In the genomic region with DNA sequence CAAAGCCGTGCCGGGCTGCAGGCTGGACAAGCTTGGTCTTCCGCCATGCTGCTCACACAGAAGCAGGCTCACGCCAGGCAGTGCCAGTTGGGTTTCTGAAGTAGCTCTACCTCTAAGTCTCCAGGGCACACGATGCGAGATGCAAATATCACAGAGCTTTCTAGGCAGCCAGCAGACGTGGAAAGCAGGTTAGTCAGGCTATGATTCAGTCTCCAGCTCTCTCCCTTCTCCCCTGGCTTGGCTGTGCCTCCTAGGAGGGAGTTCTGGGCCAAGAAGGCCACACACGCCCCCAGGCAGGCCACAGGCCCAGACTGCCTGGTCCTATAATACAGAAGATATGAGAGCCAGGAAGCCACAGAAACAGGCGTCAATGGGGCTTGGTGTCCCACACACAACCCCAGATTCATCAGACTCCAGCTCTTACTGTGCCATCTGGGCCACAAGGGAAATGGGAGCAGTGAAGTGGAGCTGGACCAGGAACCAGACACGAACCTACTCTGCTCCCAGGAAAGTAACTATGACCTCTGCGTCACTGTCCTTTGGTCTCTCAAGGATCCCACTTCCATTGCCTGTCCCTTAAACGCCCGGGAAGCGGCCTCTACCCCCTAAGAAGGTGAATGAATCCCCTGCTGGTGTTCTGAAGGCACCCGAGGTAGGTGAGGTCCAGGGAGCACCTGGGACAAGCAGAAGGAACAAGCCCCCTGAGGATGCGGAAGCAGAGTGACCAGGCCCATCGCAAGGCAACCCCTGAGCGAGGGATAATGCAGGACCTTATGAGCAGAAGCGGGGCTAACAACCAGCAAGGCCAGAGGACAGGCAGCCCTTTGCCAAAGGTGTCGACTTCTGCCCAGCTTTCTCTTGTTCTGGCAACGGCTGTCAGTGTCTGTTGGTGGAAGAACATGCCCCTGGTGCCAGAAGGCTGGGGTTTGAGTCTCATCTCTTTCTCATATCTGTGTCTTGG, we compare ENCODE assay signal across 8 cellular contexts.
DNase-seq lines count a peak whose midpoint lies in the region; ATAC-seq and TF ChIP-seq lines count a peak whose summit lies in the region.

No MANE protein-coding gene starts in this region.

- H3K36me3 ChIP-seq in Panc1 (ENCODE audit: control insufficient read depth, insufficient read depth, low read length) (no peaks in the 10 kb centered on the region), esophagus squamous epithelium (no peaks in the 10 kb centered on the region), gastrocnemius medialis (no peaks in the 10 kb centered on the region)

- intact Hi-C loops in Panc1 (cut with micrococcal nuclease; ENCODE audit: unreplicated experiment), result no loop called here
- intact Hi-C loops in esophagus squamous epithelium (cut with DNase I), result no loop called here
- intact Hi-C loops in gastrocnemius medialis (cut with DNase I; ENCODE audit: low total_unique reads), result loop anchor here (10.0 kb wide), 1 partner anchor 389 kb away; a partner anchor contains a TSS

- H3K4me3 ChIP-seq in Panc1 (ENCODE audit: low read depth in 2 of 2, low read length in 2 of 2) (no peak overlapping the region), esophagus squamous epithelium (no peak overlapping the region), gastrocnemius medialis (no peak overlapping the region)

- H3K4me1 ChIP-seq in Panc1 (ENCODE audit: control insufficient read depth, insufficient read depth, low read length) (no peaks in the 10 kb centered on the region), esophagus squamous epithelium (peaks cover 13 to 96% (median 40%) of the 10 kb centered on the region in 3 donors), gastrocnemius medialis (peaks cover 69% of the 10 kb centered on the region in 2 donors)

- H3K27me3 ChIP-seq in Panc1 (ENCODE audit: control insufficient read depth, insufficient read depth, low read length) (no peaks in the 10 kb centered on the region), esophagus squamous epithelium (no peaks in the 10 kb centered on the region), gastrocnemius medialis (no peaks in the 10 kb centered on the region)

- TF ChIP-seq POLR2A in esophagus squamous epithelium (IDR thresholded peaks at IDR 0.05), result no peak
- no peak for TF ChIP-seq POLR2A in gastrocnemius medialis (IDR thresholded peaks at IDR 0.05)

- no peaks in the 10 kb centered on the region for H3K9me3 ChIP-seq in Panc1 (ENCODE audit: control insufficient read depth, insufficient read depth, low read depth, low read length)
- no peaks in the 10 kb centered on the region for H3K9me3 ChIP-seq in esophagus squamous epithelium
- no peaks in the 10 kb centered on the region for H3K9me3 ChIP-seq in gastrocnemius medialis

- in situ Hi-C loops in Panc1 (cut with HindIII; ENCODE audit: low pct_unique_long_range_greater_than_20kb, low sequenced_read_pairs) (no loop called here), gastrocnemius medialis (cut with MboI; ENCODE audit: low sequenced_read_pairs in 4 of 4) (no loop called here)

- POLR2A ChIA-PET in Panc1 (lab: Charles Lee), result no interaction called here

- ATAC-seq in Panc1 (peak; percentile 21; the same call in 1 of the 2 replicates), gastrocnemius medialis (peak; percentile 38 to 75), HG02678 (IDR thresholded peaks at IDR 0.05; ENCODE audit: unreplicated experiment) (no peak)

- TF ChIP-seq CTCF in Panc1 (IDR thresholded peaks at IDR 0.05), result no peak
- no peak for TF ChIP-seq CTCF in esophagus squamous epithelium (IDR thresholded peaks at IDR 0.05)
- no peak for TF ChIP-seq CTCF in gastrocnemius medialis (IDR thresholded peaks at IDR 0.05 in 4 of 5, conservative IDR thresholded peaks at IDR 0.05 in 1 of 5)

- DNase-seq in ELR (ENCODE audit: low read depth), result peak; percentile 71
- no peak for DNase-seq in Panc1 (ENCODE audit: low read depth, low spot score)
- DNase-seq in esophagus squamous epithelium (lab: John Stamatoyannopoulos, UW), result no peak
- DNase-seq in gastrocnemius medialis, result peak in 1 of 2 donors; percentile 22
- no peak for DNase-seq in effector CD8-positive, alpha-beta T cell (lab: John Stamatoyannopoulos, UW)
- DNase-seq in NCI-H526 treated with DMSO at 0.1 percent for 48 hours (lab: John Stamatoyannopoulos, UW), result no peak
- no peak for DNase-seq in NCI-H510A (lab: John Stamatoyannopoulos, UW)

- H3K27ac ChIP-seq in Panc1 (ENCODE audit: low read length), result no peak overlapping the region
- peak overlapping the region; percentile 50 to 82 (median 72) for H3K27ac ChIP-seq in esophagus squamous epithelium
- peak overlapping the region; percentile 57 to 80 (median 74) for H3K27ac ChIP-seq in gastrocnemius medialis

- WGBS in esophagus squamous epithelium, 2 donors, result 73 to 75% methylated on average over 13 to 16 of the region's 21 CpGs

- CTCF ChIA-PET in Panc1 (lab: Charles Lee), result interaction anchor here (0.6 kb wide), 1 partner anchor 365 kb away, joined by 3 read pairs; no protein-coding TSS in a partner anchor

- BruUV-seq in Panc1 (replicated peaks; lab: Mats Ljungman, UMichigan), result no TSS peak
